In genomic region chr1:171877711-171878110, GRCh38 we compare ENCODE assay signal across 13 cellular contexts. TPM values are rescaled to one million over a fixed set of nuclear protein-coding genes. Genes with fewer than 3 reads are reported as not detected.
DNase-seq lines count a peak whose midpoint lies in the region; ATAC-seq and TF ChIP-seq lines count a peak whose summit lies in the region.
"Had no signal": no experiment of that assay in that cellular context is flagged by ENCODE, and none has a peak within 500 bp of the region (broad histone marks: within the 10 kb centered on the region; RNA-seq: fewer than 3 reads in every experiment).

No MANE protein-coding gene starts in this region.

- peaks cover 0 to 6% (median 0%) of the 10 kb centered on the region in 4 donors for H3K4me1 ChIP-seq in stomach
- H3K4me1 ChIP-seq: BLaER1 had no signal

- peak; percentile 39 for DNase-seq in Ammon's horn (ENCODE audit: low spot score)
- peak; percentile 48 for DNase-seq in astrocyte of the hippocampus (ENCODE audit: low read depth, low spot score)
- DNase-seq in glutamatergic neuron: no peak
- DNase-seq in stomach: no peak
- DNase-seq in NCI-H526 (lab: John Stamatoyannopoulos, UW): no peak
- DNase-seq in SIG-M5 treated with dmso at 0.1 percent for 504 hours (lab: John Stamatoyannopoulos, UW; ENCODE audit: unreplicated experiment): no peak
- DNase-seq: activated naive CD4-positive, alpha-beta T cell; stimulated activated CD4-positive, alpha-beta T cell treated with anti-CD3 and anti-CD28 coated beads, Interleukin-2, amount 100 ng/mL, for 24 hours had no signal

- no peak for TF ChIP-seq POLR2A in stomach (IDR thresholded peaks at IDR 0.05)

- TF ChIP-seq CTCF in glutamatergic neuron (IDR thresholded peaks at IDR 0.05; ENCODE audit: partially characterized antibody, unreplicated experiment) (no peak), stomach (IDR thresholded peaks at IDR 0.05) (no peak)

- H3K4me3 Mint-ChIP-seq in glutamatergic neuron (ENCODE audit: unreplicated experiment): no peak overlapping the region
- H3K4me3 Mint-ChIP-seq: natural killer cell treated with Interleukin-12 subunit alpha and Interleukin-12 subunit beta and Interleukin-15 and Interleukin-18, amount 100 ng/mL, for 72 hours had no signal

- no peaks in the 10 kb centered on the region for H3K27me3 Mint-ChIP-seq in glutamatergic neuron (ENCODE audit: unreplicated experiment)

- no peak for TF ChIP-seq EP300 in stomach (IDR thresholded peaks at IDR 0.05)

- H3K9me3 Mint-ChIP-seq in glutamatergic neuron (ENCODE audit: unreplicated experiment): no peaks in the 10 kb centered on the region
- H3K9me3 Mint-ChIP-seq: natural killer cell treated with Interleukin-12 subunit alpha and Interleukin-12 subunit beta and Interleukin-15 and Interleukin-18, amount 100 ng/mL, for 72 hours had no signal

- WGBS in stomach, 5 donors: 41 to 58% (median 42%) methylated on average over 3 of the region's 3 CpGs

- H3K27me3 ChIP-seq in stomach: no peaks in the 10 kb centered on the region
- H3K27me3 ChIP-seq: BLaER1 had no signal

- no peaks in the 10 kb centered on the region for H3K36me3 Mint-ChIP-seq in glutamatergic neuron (ENCODE audit: unreplicated experiment)
- H3K36me3 Mint-ChIP-seq: natural killer cell treated with Interleukin-12 subunit alpha and Interleukin-12 subunit beta and Interleukin-15 and Interleukin-18, amount 100 ng/mL, for 72 hours had no signal

- no peaks in the 10 kb centered on the region for H3K4me1 Mint-ChIP-seq in glutamatergic neuron (ENCODE audit: low read depth, unreplicated experiment)

- no peak overlapping the region for H3K27ac ChIP-seq in stomach
- H3K27ac ChIP-seq: BLaER1, thoracic aorta had no signal

- no peaks in the 10 kb centered on the region for H3K36me3 ChIP-seq in stomach
- H3K36me3 ChIP-seq: BLaER1, thoracic aorta had no signal

- no peak overlapping the region for H3K27ac Mint-ChIP-seq in glutamatergic neuron (ENCODE audit: unreplicated experiment)
- H3K27ac Mint-ChIP-seq: natural killer cell treated with Interleukin-12 subunit alpha and Interleukin-12 subunit beta and Interleukin-15 and Interleukin-18, amount 100 ng/mL, for 72 hours had no signal

- intact Hi-C loops in stomach (cut with DNase I; ENCODE audit: low total_unique reads): no loop called here

- no peaks in the 10 kb centered on the region for H3K9me3 ChIP-seq in stomach
- H3K9me3 ChIP-seq: BLaER1, thoracic aorta had no signal

- ATAC-seq in GM19023 (IDR thresholded peaks at IDR 0.05; ENCODE audit: unreplicated experiment): peak; percentile 78
- peak; percentile 73 for ATAC-seq in HG03135 (IDR thresholded peaks at IDR 0.05; ENCODE audit: unreplicated experiment)

- no peak overlapping the region for H3K4me3 ChIP-seq in stomach
- H3K4me3 ChIP-seq: BLaER1, thoracic aorta had no signal

RNA-seq across cellular contexts. Expression of gene DNM3, which starts 36.4 kb away (rescaled TPM):
- total RNA-seq in glutamatergic neuron (ENCODE audit: unreplicated experiment) (11.4 TPM), stomach (10 to 100 TPM in 1 of 5 donors, 1 to 10 TPM in 3, under 1 TPM in 1; 0.58 to 13.8 (median 3.8) TPM)
- 1 to 10 TPM in 2 of 3 donors, under 1 TPM in 1; 0.70 to 2.6 (median 1.4) TPM for polyA plus RNA-seq in stomach

Comparison
In these comparisons a context has a peak if more than half of its experiments do, and no peak if none do; other contexts are left out.
1. DNase-seq: peak in Ammon's horn (single experiment) and astrocyte of the hippocampus (single experiment); none in glutamatergic neuron (single experiment), stomach (single experiment), NCI-H526 (0 of 2) and SIG-M5 treated with dmso at 0.1 percent for 504 hours (single experiment).